In the genomic region with DNA sequence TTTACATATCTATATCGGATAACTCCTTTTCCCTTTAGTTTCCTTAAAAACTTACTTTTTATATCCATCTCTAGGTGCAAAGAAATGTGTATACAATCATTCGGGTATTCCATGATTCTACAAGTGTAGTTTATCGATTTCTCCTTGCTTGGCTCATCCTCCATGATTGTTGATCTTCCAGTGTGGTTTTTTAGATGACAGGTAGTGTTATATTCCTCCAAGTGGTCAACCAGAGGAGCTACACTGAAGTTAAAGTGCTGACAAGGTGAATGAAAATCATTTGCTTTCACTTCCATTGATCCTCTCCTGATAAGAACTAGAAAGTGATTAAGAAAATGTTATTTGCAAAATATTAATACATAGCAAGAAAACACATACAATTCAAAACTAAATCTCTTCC, we compare ENCODE assay signal across 16 cellular contexts. TPM values are rescaled to one million over a fixed set of nuclear protein-coding genes. Genes with fewer than 3 reads are reported as not detected.
DNase-seq lines count a peak whose midpoint lies in the region; ATAC-seq and TF ChIP-seq lines count a peak whose summit lies in the region.
"Had no signal": no experiment of that assay in that cellular context is flagged by ENCODE, and none has a peak within 500 bp of the region (broad histone marks: within the 10 kb centered on the region; RNA-seq: fewer than 3 reads in every experiment).

No MANE protein-coding gene starts in this region.

- POLR2A ChIA-PET in activated CD4-positive, alpha-beta T cell treated with anti-CD3 and anti-CD28 coated beads for 36 hours (lab: Charles Lee), result no interaction called here
- POLR2A ChIA-PET in PC-9 (lab: Charles Lee; ENCODE audit: unreplicated experiment), result no interaction called here

- no peaks in the 10 kb centered on the region for H3K4me1 ChIP-seq in PC-9 (replicated peaks; ENCODE audit: insufficient read depth)
- H3K4me1 ChIP-seq: tibial artery had no signal

- no peaks in the 10 kb centered on the region for H3K9me2 ChIP-seq in PC-9 (ENCODE audit: insufficient read depth)

- H3F3A ChIP-seq in PC-9 (ENCODE audit: insufficient read depth, low read depth), result no peaks in the 10 kb centered on the region

- peak; percentile 51 for ATAC-seq in activated CD4-positive, alpha-beta T cell treated with anti-CD3 and anti-CD28 coated beads for 36 hours
- no peak for ATAC-seq in GM21360 (IDR thresholded peaks at IDR 0.05; ENCODE audit: unreplicated experiment)
- ATAC-seq: activated T-cell treated with anti-CD3 and anti-CD28 coated beads, Interleukin-2, amount 50 U/mL, for 72 hours had no signal

- H3K27ac Mint-ChIP-seq in activated CD4-positive, alpha-beta T cell treated with anti-CD3 and anti-CD28 coated beads for 36 hours, result no peak overlapping the region
- no peak overlapping the region for H3K27ac Mint-ChIP-seq in nephron progenitor cell
- H3K27ac Mint-ChIP-seq: activated T-cell treated with anti-CD3 and anti-CD28 coated beads, Interleukin-2, amount 50 U/mL, for 72 hours had no signal

- no peaks in the 10 kb centered on the region for H3K27me3 ChIP-seq in PC-9 (ENCODE audit: insufficient read depth, low read depth)
- H3K27me3 ChIP-seq: SJSA1, tibial artery had no signal

- TF ChIP-seq CTCF in PC-9 (conservative IDR thresholded peaks at IDR 0.05) (peak; percentile 14; the same call in 1 of the 2 replicates), nephron progenitor cell (IDR thresholded peaks at IDR 0.05) (no peak)

- no peak overlapping the region for H3K4me3 Mint-ChIP-seq in activated CD4-positive, alpha-beta T cell treated with anti-CD3 and anti-CD28 coated beads for 36 hours
- no peak overlapping the region for H3K4me3 Mint-ChIP-seq in nephron progenitor cell
- H3K4me3 Mint-ChIP-seq: activated T-cell treated with anti-CD3 and anti-CD28 coated beads, Interleukin-2, amount 50 U/mL, for 72 hours had no signal

- no peaks in the 10 kb centered on the region for H3K79me2 ChIP-seq in PC-9 (ENCODE audit: low read depth)

- CTCF ChIA-PET in activated CD4-positive, alpha-beta T cell treated with anti-CD3 and anti-CD28 coated beads for 36 hours (lab: Charles Lee), result interaction anchor here (0.5 to 1.0 kb wide), 4 partner anchors 10 to 159 kb away, joined by 3 to 4 read pairs (median 3); no protein-coding TSS in a partner anchor
- CTCF ChIA-PET in PC-9 (lab: Charles Lee), result no interaction called here

- no peak overlapping the region for H3K4me3 ChIP-seq in PC-9
- H3K4me3 ChIP-seq: SJSA1, tibial artery had no signal

- intact Hi-C loops in activated CD4-positive, alpha-beta T cell treated with anti-CD3 and anti-CD28 coated beads for 36 hours (cut with DNase I, micrococcal nuclease), result no loop called here
- intact Hi-C loops in PC-9 (cut with micrococcal nuclease; ENCODE audit: unreplicated experiment), result no loop called here

- H3K36me3 Mint-ChIP-seq in activated CD4-positive, alpha-beta T cell treated with anti-CD3 and anti-CD28 coated beads for 36 hours (ENCODE audit: low read depth), result peaks cover 28% of the 10 kb centered on the region
- H3K36me3 Mint-ChIP-seq in nephron progenitor cell (ENCODE audit: low read depth), result no peaks in the 10 kb centered on the region

- H3K4me2 ChIP-seq in PC-9, result no peak overlapping the region

- H3K27me3 Mint-ChIP-seq in activated CD4-positive, alpha-beta T cell treated with anti-CD3 and anti-CD28 coated beads for 36 hours, result no peaks in the 10 kb centered on the region
- H3K27me3 Mint-ChIP-seq in nephron progenitor cell (ENCODE audit: low read depth, poor library complexity), result no peaks in the 10 kb centered on the region

- no peak overlapping the region for H3K27ac ChIP-seq in PC-9
- H3K27ac ChIP-seq: SJSA1, tibial artery had no signal

- H3K4me1 Mint-ChIP-seq in activated CD4-positive, alpha-beta T cell treated with anti-CD3 and anti-CD28 coated beads for 36 hours, result no peaks in the 10 kb centered on the region
- H3K4me1 Mint-ChIP-seq in nephron progenitor cell, result peaks cover 9% of the 10 kb centered on the region

- no peaks in the 10 kb centered on the region for H4K20me1 ChIP-seq in PC-9 (ENCODE audit: insufficient read depth)

- H3K36me3 ChIP-seq in PC-9 (ENCODE audit: low read depth), result peaks cover 13% of the 10 kb centered on the region
- H3K36me3 ChIP-seq: SJSA1, tibial artery had no signal

- H2AFZ ChIP-seq in PC-9, result no peak overlapping the region

- DNase-seq in activated CD4-positive, alpha-beta T cell treated with anti-CD3 and anti-CD28 coated beads for 36 hours, result no peak
- no peak for DNase-seq in activated CD4-positive, alpha-beta T cell treated with anti-CD3 and anti-CD28 coated beads for 48 hours
- DNase-seq in PC-9 (no peak), dermis blood vessel endothelial cell (peak; percentile 10), renal cortical epithelial cell (ENCODE audit: low read depth) (peak; percentile 16), AG08396 (ENCODE audit: low spot score) (no peak), nephron progenitor cell (no peak)
- DNase-seq: activated CD4-positive, alpha-beta T cell treated with anti-CD3 and anti-CD28 coated beads for 1 hour; activated T-cell treated with anti-CD3 and anti-CD28 coated beads, Interleukin-2, amount 50 U/mL, for 72 hours; amniotic stem cell; DMS79; Karpas-422; NCI-H2081; tibial artery had no signal

- no peaks in the 10 kb centered on the region for H3K9me3 Mint-ChIP-seq in activated CD4-positive, alpha-beta T cell treated with anti-CD3 and anti-CD28 coated beads for 36 hours (ENCODE audit: low read depth)
- peaks cover 2% of the 10 kb centered on the region for H3K9me3 Mint-ChIP-seq in nephron progenitor cell
- H3K9me3 Mint-ChIP-seq: activated T-cell treated with anti-CD3 and anti-CD28 coated beads, Interleukin-2, amount 50 U/mL, for 72 hours had no signal

- no peaks in the 10 kb centered on the region for H3K9me3 ChIP-seq in PC-9 (ENCODE audit: insufficient read depth, low read depth)
- H3K9me3 ChIP-seq: SJSA1, tibial artery had no signal

- BruUV-seq in PC-9 (replicated peaks; lab: Mats Ljungman, UMichigan), result no TSS peak

RNA-seq across cellular contexts. Expression of gene TMEM156, which starts 38.5 kb away (rescaled TPM):
- 10 to 100 TPM; 14.3 to 15.4 TPM for total RNA-seq in activated CD4-positive, alpha-beta T cell treated with anti-CD3 and anti-CD28 coated beads for 36 hours
- total RNA-seq in PC-9 (2021) (20.1 and 29.3 TPM in 2 replicates), dermis blood vessel endothelial cell (0.34 and 0.74 TPM in 2 replicates), renal cortical epithelial cell (not detected in 2 replicates)

Comparison
In these comparisons a context has a peak if more than half of its experiments do, and no peak if none do; other contexts are left out.
1. DNase-seq: peak in dermis blood vessel endothelial cell (single experiment) and renal cortical epithelial cell (single experiment); none in activated CD4-positive, alpha-beta T cell treated with anti-CD3 and anti-CD28 coated beads for 36 hours (single experiment), activated CD4-positive, alpha-beta T cell treated with anti-CD3 and anti-CD28 coated beads for 48 hours (single experiment), PC-9 (0 of 2), AG08396 (single experiment) and nephron progenitor cell (single experiment).